ENCODE assay signal across 2 cellular contexts in the genomic region with DNA sequence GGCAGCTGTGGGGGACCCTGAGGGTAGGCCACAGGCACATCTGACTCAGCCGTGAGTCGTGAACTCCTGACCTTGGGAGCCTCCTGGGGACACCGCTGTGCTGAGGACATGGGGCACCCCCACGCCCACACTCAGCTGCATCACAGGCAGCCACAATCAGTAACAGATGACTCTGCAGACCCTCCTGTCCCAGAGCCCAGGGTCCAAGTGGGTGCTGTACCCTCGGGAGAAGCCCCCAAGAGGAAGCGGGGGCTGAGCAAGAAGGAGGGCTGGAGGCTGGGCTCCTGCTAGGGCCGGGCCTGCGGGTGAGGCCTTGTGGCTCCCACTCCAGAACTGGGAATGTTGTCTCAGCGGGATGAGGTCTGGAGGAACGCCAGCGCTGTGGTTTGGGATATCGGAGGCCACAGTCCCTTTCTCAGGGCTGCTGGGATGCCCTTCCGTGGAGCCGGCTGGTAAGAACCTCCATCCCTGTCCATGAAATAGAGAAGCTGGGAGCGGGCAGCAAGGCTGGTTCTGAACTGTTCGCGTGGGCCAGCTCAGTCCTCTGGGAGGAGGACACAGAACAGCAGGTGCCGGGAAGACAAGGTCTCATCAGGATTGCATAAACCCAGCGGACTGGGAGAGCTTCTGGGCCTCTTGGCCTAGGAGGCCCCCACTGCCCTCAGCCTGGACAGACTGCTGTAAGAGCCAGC.
TF ChIP-seq lines count a peak whose summit lies in the region.

No MANE protein-coding gene starts in this region.

TF ChIP-seq in HCT116, 20 proteins besides CTCF, POLR2A, EP300 and RAD21:
- TF ChIP-seq EGR1 (IDR thresholded peaks at IDR 0.05; ENCODE audit: low read depth) (no peak), ZFX (IDR thresholded peaks at IDR 0.05) (peak; percentile 30; the same call in 1 of the 2 replicates)

TF ChIP-seq in SK-N-SH, 30 proteins besides CTCF, POLR2A, EP300 and RAD21:
- TF ChIP-seq ELF1 (IDR thresholded peaks at IDR 0.05) (no peak), TCF12 (IDR thresholded peaks at IDR 0.05) (peak; percentile 65), GATA2 (CRISPR knock-in tag; IDR thresholded peaks at IDR 0.05) (no peak), SIN3A (IDR thresholded peaks at IDR 0.05; ENCODE audit: borderline replicate concordance, low read depth, low read length) (no peak), NFIC (IDR thresholded peaks at IDR 0.05; ENCODE audit: borderline replicate concordance) (peak; percentile 58), POLR2AphosphoS5 (IDR thresholded peaks at IDR 0.05; ENCODE audit: low read depth, low read length) (no peak), TEAD4 (IDR thresholded peaks at IDR 0.05; ENCODE audit: borderline replicate concordance, insufficient read depth) (no peak), RXRA (IDR thresholded peaks at IDR 0.05; ENCODE audit: borderline replicate concordance, low read depth) (peak; percentile 86), YY1 (IDR thresholded peaks at IDR 0.05; ENCODE audit: low read depth) (no peak), JUND (IDR thresholded peaks at IDR 0.05) (no peak), FOXM1 (IDR thresholded peaks at IDR 0.05; ENCODE audit: low read depth) (no peak), SMC3 (IDR thresholded peaks at IDR 0.05; ENCODE audit: low read depth, low read length) (no peak), NRF1 (IDR thresholded peaks at IDR 0.05; ENCODE audit: low read depth, low read length) (no peak), FOSL2 (IDR thresholded peaks at IDR 0.05; ENCODE audit: borderline replicate concordance, low read depth) (peak; percentile 50; the same call in 1 of the 2 replicates), RCOR1 (IDR thresholded peaks at IDR 0.05; ENCODE audit: low read length) (no peak), GABPA (IDR thresholded peaks at IDR 0.05; ENCODE audit: low read depth) (no peak)
- TF ChIP-seq, protein P1, sequence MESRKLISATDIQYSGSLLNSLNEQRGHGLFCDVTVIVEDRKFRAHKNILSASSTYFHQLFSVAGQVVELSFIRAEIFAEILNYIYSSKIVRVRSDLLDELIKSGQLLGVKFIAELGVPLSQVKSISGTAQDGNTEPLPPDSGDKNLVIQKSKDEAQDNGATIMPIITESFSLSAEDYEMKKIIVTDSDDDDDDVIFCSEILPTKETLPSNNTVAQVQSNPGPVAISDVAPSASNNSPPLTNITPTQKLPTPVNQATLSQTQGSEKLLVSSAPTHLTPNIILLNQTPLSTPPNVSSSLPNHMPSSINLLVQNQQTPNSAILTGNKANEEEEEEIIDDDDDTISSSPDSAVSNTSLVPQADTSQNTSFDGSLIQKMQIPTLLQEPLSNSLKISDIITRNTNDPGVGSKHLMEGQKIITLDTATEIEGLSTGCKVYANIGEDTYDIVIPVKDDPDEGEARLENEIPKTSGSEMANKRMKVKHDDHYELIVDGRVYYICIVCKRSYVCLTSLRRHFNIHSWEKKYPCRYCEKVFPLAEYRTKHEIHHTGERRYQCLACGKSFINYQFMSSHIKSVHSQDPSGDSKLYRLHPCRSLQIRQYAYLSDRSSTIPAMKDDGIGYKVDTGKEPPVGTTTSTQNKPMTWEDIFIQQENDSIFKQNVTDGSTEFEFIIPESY (IDR thresholded peaks at IDR 0.05; ENCODE audit: borderline replicate concordance, low read depth), result no peak
- TF ChIP-seq, protein P2, sequence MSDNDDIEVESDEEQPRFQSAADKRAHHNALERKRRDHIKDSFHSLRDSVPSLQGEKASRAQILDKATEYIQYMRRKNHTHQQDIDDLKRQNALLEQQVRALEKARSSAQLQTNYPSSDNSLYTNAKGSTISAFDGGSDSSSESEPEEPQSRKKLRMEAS (IDR thresholded peaks at IDR 0.05; ENCODE audit: low read depth), result no peak
- TF ChIP-seq, protein P3, sequence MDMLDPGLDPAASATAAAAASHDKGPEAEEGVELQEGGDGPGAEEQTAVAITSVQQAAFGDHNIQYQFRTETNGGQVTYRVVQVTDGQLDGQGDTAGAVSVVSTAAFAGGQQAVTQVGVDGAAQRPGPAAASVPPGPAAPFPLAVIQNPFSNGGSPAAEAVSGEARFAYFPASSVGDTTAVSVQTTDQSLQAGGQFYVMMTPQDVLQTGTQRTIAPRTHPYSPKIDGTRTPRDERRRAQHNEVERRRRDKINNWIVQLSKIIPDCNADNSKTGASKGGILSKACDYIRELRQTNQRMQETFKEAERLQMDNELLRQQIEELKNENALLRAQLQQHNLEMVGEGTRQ (IDR thresholded peaks at IDR 0.05; ENCODE audit: borderline replicate concordance, low read depth, low read length), result no peak
